ENCODE assay signal across 10 cellular contexts in the genomic region with DNA sequence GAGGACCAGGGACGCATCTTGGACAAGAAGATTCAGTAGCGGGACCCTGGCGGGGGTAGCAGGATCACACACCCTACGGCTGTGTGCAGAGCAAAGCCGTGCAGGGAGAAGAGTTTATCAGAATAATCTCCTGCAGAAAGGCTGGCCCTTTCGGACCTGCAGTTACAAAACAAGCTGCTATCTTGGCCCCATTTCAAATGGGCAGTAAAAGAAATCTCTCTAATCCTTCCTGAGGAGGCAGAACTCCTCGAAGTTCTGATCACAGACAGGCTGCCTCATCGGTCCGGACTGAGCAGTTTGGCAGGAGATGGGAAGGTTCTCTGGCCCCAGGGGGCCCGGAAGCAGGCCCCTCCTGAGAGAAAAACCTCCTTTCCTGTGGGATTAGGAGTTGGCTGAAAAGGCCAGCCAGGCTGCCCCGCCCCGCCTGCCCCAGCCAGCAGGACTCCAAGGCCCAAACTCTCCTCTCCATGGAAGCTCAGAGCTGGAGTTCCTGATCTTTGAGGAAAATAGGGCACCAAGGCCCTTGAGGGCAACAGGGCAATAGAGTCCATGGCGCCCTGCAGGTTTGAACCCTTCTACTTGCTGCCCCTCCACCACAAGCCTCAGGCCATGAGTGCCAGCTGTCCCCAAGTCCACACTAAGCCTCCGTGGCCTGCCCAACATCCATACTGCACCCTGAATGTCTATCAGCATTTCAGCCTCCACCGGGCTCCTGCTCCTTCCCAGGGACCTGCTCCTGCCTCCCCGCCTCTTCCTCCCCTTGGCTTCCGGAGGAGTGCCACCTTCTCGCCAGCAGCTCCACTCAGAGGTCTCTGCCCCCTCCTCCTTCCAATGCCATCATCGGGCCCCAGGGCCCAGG.
DNase-seq lines count a peak whose midpoint lies in the region; ATAC-seq and TF ChIP-seq lines count a peak whose summit lies in the region.
"Had no signal": no experiment of that assay in that cellular context is flagged by ENCODE, and none has a peak within 500 bp of the region (broad histone marks: within the 10 kb centered on the region; RNA-seq: fewer than 3 reads in every experiment).

No MANE protein-coding gene starts in this region.

- DNase-seq in AG09309 (ENCODE audit: low read depth) = peak; percentile 57
- DNase-seq in choroid plexus epithelial cell (ENCODE audit: low read depth) = peak; percentile 63
- no peak for DNase-seq in mesothelial cell of epicardium (ENCODE audit: low spot score in 2 of 2, unreplicated experiment in 2 of 2)
- DNase-seq in SHP77 (lab: John Stamatoyannopoulos, UW) = no peak
- no peak for DNase-seq in HPDE6-E6E7 (ENCODE audit: extremely low spot score)
- DNase-seq: DMS79 had no signal

- no peaks in the 10 kb centered on the region for H3K9me3 Mint-ChIP-seq in IgD-negative memory B cell
- H3K9me3 Mint-ChIP-seq in mesothelial cell of epicardium = no peaks in the 10 kb centered on the region

- H3K4me3 ChIP-seq in AG09309 (ENCODE audit: control insufficient read depth, low read depth, low read length) (no peak overlapping the region), choroid plexus epithelial cell (ENCODE audit: low read depth, low read length) (no peak overlapping the region)
- H3K4me3 ChIP-seq: SJSA1 had no signal

- H3K4me3 Mint-ChIP-seq in IgD-negative memory B cell (no peak overlapping the region), mesothelial cell of epicardium (no peak overlapping the region)

- H3K36me3 Mint-ChIP-seq in IgD-negative memory B cell (no peaks in the 10 kb centered on the region), mesothelial cell of epicardium (no peaks in the 10 kb centered on the region)

- no peak for TF ChIP-seq CTCF in AG09309 (IDR thresholded peaks at IDR 0.05; ENCODE audit: control insufficient read depth, insufficient read depth, low read depth, low read length, missing control alignments)
- TF ChIP-seq CTCF in choroid plexus epithelial cell (conservative IDR thresholded peaks at IDR 0.05; ENCODE audit: low read depth, low read length) = no peak
- TF ChIP-seq CTCF in mesothelial cell of epicardium (IDR thresholded peaks at IDR 0.05; ENCODE audit: unreplicated experiment) = no peak

- peak overlapping the region; percentile 42 to 88 (median 87) for H3K27ac Mint-ChIP-seq in IgD-negative memory B cell
- H3K27ac Mint-ChIP-seq in mesothelial cell of epicardium = peak overlapping the region; percentile 22

- ATAC-seq in GM21786 (IDR thresholded peaks at IDR 0.05; ENCODE audit: unreplicated experiment) = no peak
- ATAC-seq in HG03280 (IDR thresholded peaks at IDR 0.05; ENCODE audit: unreplicated experiment) = no peak

- H3K27me3 Mint-ChIP-seq in IgD-negative memory B cell (no peaks in the 10 kb centered on the region), mesothelial cell of epicardium (ENCODE audit: low read depth) (no peaks in the 10 kb centered on the region)

- H3K4me1 Mint-ChIP-seq in IgD-negative memory B cell (peaks cover 0 to 9% (median 3%) of the 10 kb centered on the region in 3 donors), mesothelial cell of epicardium (peaks cover 25% of the 10 kb centered on the region)

Comparison
In these comparisons a context has a peak if more than half of its experiments do, and no peak if none do; other contexts are left out.
1. DNase-seq: peak in AG09309 (single experiment) and choroid plexus epithelial cell (single experiment); none in mesothelial cell of epicardium (0 of 2), SHP77 (0 of 2) and HPDE6-E6E7 (single experiment).